In the genomic region with DNA sequence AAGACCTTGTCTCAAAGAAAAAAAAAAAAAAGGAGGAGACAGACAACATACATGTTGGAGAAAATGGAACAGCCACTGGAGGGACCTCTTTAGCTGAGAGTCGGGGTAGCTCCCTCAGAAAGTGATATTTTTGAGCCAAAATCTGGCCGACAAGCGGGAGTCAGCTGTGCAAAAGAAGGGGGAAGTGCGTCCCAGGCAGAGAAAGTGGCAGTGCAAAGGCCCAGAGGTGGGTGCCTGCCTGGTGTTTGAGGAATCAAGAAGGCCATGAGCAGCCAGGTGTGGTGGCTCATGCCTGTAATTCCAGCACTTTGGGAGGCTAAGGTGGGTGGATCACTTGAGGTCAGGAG, we compare ENCODE assay signal across 10 cellular contexts. TPM values are rescaled to one million over a fixed set of nuclear protein-coding genes. Genes with fewer than 3 reads are reported as not detected.
DNase-seq lines count a peak whose midpoint lies in the region; ATAC-seq and TF ChIP-seq lines count a peak whose summit lies in the region.
"Had no signal": no experiment of that assay in that cellular context is flagged by ENCODE, and none has a peak within 500 bp of the region (broad histone marks: within the 10 kb centered on the region; RNA-seq: fewer than 3 reads in every experiment).

No MANE protein-coding gene starts in this region.

- H3K27ac Mint-ChIP-seq in MCF 10A (ENCODE audit: low read depth, unreplicated experiment): no peak overlapping the region
- no peak overlapping the region for H3K27ac Mint-ChIP-seq in type B pancreatic cell

- intact Hi-C loops in MCF 10A (cut with micrococcal nuclease) (no loop called here), breast epithelium (cut with DNase I; ENCODE audit: low total_unique reads) (no loop called here)

- TF ChIP-seq CTCF in MCF 10A (IDR thresholded peaks at IDR 0.05; ENCODE audit: unreplicated experiment) (no peak), breast epithelium (IDR thresholded peaks at IDR 0.05) (no peak), RWPE1 (conservative IDR thresholded peaks at IDR 0.05; ENCODE audit: low read depth) (no peak), fibroblast of pulmonary artery (IDR thresholded peaks at IDR 0.05; ENCODE audit: low read length, missing control alignments) (peak; percentile 8), type B pancreatic cell (conservative IDR thresholded peaks at IDR 0.05) (peak; percentile 29)

- H3K36me3 ChIP-seq in breast epithelium: no peaks in the 10 kb centered on the region

- peak overlapping the region; percentile 77 for H3K4me3 Mint-ChIP-seq in MCF 10A (ENCODE audit: unreplicated experiment)
- peak overlapping the region; percentile 79 for H3K4me3 Mint-ChIP-seq in type B pancreatic cell

- no TSS peak for BruUV-seq in MCF 10A (replicated peaks; lab: Mats Ljungman, UMichigan)

- peaks cover 12% of the 10 kb centered on the region for H3K4me1 Mint-ChIP-seq in MCF 10A (ENCODE audit: insufficient read depth, unreplicated experiment)
- H3K4me1 Mint-ChIP-seq in type B pancreatic cell (ENCODE audit: unreplicated experiment): no peaks in the 10 kb centered on the region

- peaks cover 0 to 5% of the 10 kb centered on the region in 2 donors for H3K4me1 ChIP-seq in breast epithelium

- H3K36me3 Mint-ChIP-seq in MCF 10A (ENCODE audit: insufficient read depth, unreplicated experiment) (no peaks in the 10 kb centered on the region), type B pancreatic cell (no peaks in the 10 kb centered on the region)

- CTCF ChIA-PET in MCF 10A (lab: Yijun Ruan, JAX): interaction anchor here (0.6 to 1.1 kb wide), 4 partner anchors 9 to 139 kb away, joined by 3 to 8 read pairs (median 4); no protein-coding TSS in a partner anchor
- CTCF ChIA-PET in RWPE1 (lab: Yijun Ruan, JAX): interaction anchor here (0.6 to 1.0 kb wide), 2 partner anchors 9 to 206 kb away, joined by 3 to 5 read pairs; no protein-coding TSS in a partner anchor

- H3K27ac ChIP-seq in breast epithelium (no peak overlapping the region), RWPE1 (peak overlapping the region; percentile 82)

- ATAC-seq in esophagus mucosa: no peak

- no peaks in the 10 kb centered on the region for H3K27me3 Mint-ChIP-seq in MCF 10A (ENCODE audit: insufficient read depth, unreplicated experiment)
- no peaks in the 10 kb centered on the region for H3K27me3 Mint-ChIP-seq in type B pancreatic cell

- POLR2A ChIA-PET in MCF 10A (lab: Yijun Ruan, JAX): interaction anchor here (0.6 to 3.0 kb wide), 3 partner anchors 10 to 299 kb away, joined by 4 to 24 read pairs (median 17); no protein-coding TSS in a partner anchor
- POLR2A ChIA-PET in RWPE1 (lab: Yijun Ruan, JAX; ENCODE audit: low non-redundant PET): no interaction called here

- DNase-seq in MCF 10A (ENCODE audit: unreplicated experiment) (no peak), breast epithelium (ENCODE audit: low spot score in 2 of 2) (no peak), RWPE1 (ENCODE audit: low spot score) (no peak), fibroblast of pulmonary artery (ENCODE audit: low read depth) (peak; percentile 22), type B pancreatic cell (ENCODE audit: extremely low spot score, unreplicated experiment) (no peak), DMS79 treated with DMSO at 0.1 percent for 48 hours (lab: John Stamatoyannopoulos, UW) (no peak)
- DNase-seq in stimulated activated CD4-positive, alpha-beta T cell treated with anti-CD3 and anti-CD28 coated beads, Interleukin-15, amount 100 ng/mL, for 24 hours: no peak
- DNase-seq: activated CD4-positive, alpha-beta T cell treated with anti-CD3 and anti-CD28 coated beads, Interleukin-2, amount 50 U/mL, for 1 hour; NCI-H1417 treated with DMSO at 0.1 percent for 48 hours had no signal

- no peak for TF ChIP-seq POLR2A in breast epithelium (IDR thresholded peaks at IDR 0.05)

- H3K9me3 ChIP-seq in breast epithelium: no peaks in the 10 kb centered on the region

- H3K4me3 ChIP-seq in breast epithelium (no peak overlapping the region), fibroblast of pulmonary artery (replicated peaks; ENCODE audit: low read depth, low read length) (no peak overlapping the region)

- H3K9me3 Mint-ChIP-seq in MCF 10A (ENCODE audit: unreplicated experiment) (no peaks in the 10 kb centered on the region), type B pancreatic cell (no peaks in the 10 kb centered on the region)

- no peaks in the 10 kb centered on the region for H3K27me3 ChIP-seq in breast epithelium

RNA-seq across cellular contexts. Expression of a gene that starts 6.1 kb away (rescaled TPM):
- total RNA-seq in MCF 10A (2022) (8.8 and 9.6 TPM in 2 replicates), breast epithelium (10 to 100 TPM; 15.5 to 43.9 (median 24.7) TPM), type B pancreatic cell (ENCODE audit: low replicate concordance) (23.5 and 40.1 TPM in 2 replicates), esophagus mucosa (15.3 TPM)

RNA-seq across cellular contexts. Expression of a gene that starts 19.8 kb away (rescaled TPM):
- total RNA-seq in MCF 10A (2022): 1,539 and 1,606 TPM in 2 replicates
- total RNA-seq in breast epithelium: under 1 TPM; under 0.01 TPM
- 2,993 and 3,564 TPM in 2 replicates for total RNA-seq in type B pancreatic cell (ENCODE audit: low replicate concordance)
- total RNA-seq in esophagus mucosa: 6,387 TPM

Comparison
In these comparisons a context has a peak if more than half of its experiments do, and no peak if none do; other contexts are left out.
1. RNA of a gene that starts 19.8 kb away (total RNA-seq): 6,387 TPM in esophagus mucosa (single experiment), 2,993 to 3,564 TPM in type B pancreatic cell and 1,539 to 1,606 TPM in MCF 10A; under 0.01 TPM in breast epithelium; every median in the first group is over 1,000 times any median in the second.
2. CTCF ChIP-seq: peak in fibroblast of pulmonary artery (single experiment) and type B pancreatic cell (single experiment); none in MCF 10A (single experiment), breast epithelium (0 of 3) and RWPE1 (single experiment).